ENCODE assay signal across 1 cellular context in the genomic region with DNA sequence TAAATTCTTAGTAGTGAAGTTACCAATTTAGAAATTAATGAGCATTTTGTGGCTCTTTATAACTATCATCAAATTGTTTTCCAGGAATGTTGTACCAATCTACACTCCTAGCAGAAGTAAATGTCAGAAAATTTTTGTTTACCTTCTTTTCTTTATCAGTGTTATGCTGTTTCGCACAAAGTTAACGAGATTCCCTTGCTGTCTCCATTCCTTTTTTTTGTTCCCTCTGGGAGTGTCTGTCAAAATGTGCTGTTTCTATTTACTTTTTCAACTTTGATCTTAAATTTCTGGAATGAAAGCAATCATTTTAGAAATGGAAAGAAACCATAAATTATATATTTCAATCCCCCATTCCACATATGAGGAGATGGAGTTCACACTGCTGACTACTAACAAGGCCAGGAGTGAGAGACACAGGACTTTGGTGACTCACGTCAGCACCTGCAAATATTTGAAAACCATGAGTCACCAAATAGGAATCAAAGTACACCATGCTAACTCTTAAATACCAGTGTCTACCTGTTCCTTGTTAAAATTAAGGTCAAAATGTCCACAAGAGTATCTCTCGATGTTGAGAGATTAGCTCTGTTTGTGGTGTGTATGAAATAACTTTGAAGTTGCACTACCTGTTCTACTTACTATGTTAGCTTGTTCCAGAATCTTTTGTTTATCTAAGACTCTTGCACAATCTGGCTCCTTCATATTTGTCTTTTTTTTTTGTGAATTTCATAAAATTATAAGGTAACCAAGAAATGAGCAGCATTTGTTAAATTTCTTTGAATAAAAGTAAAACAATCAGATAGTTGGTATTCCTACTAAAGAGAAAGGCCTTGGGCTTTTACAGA.
TF ChIP-seq lines count a peak whose summit lies in the region.

No MANE protein-coding gene starts in this region.

TF ChIP-seq in HepG2, 621 proteins besides CTCF, POLR2A, EP300 and RAD21 (continued from another document and continues in another):
- TF ChIP-seq SETDB1 (CRISPR knock-in tag; IDR thresholded peaks at IDR 0.05; ENCODE audit: borderline replicate concordance) (no peak), XRCC5 (optimal IDR thresholded peaks at IDR 0.05; ENCODE audit: low read length) (no peak), PITX1 (CRISPR knock-in tag; IDR thresholded peaks at IDR 0.05) (peak; percentile 92), NPAS2 (CRISPR knock-in tag; IDR thresholded peaks at IDR 0.05; ENCODE audit: borderline replicate concordance) (no peak), MXI1 (IDR thresholded peaks at IDR 0.05; ENCODE audit: borderline replicate concordance, low read depth, low read length) (peak; percentile 14; the same call in 1 of the 3 replicates), ELF4 (CRISPR knock-in tag; IDR thresholded peaks at IDR 0.05; ENCODE audit: borderline replicate concordance) (peak; percentile 54; the same call in 1 of the 2 replicates), KAT7 (CRISPR knock-in tag; IDR thresholded peaks at IDR 0.05; ENCODE audit: borderline replicate concordance) (no peak), JUN (CRISPR knock-in tag; IDR thresholded peaks at IDR 0.05) (peak; percentile 98), ISL2 (CRISPR knock-in tag; IDR thresholded peaks at IDR 0.05) (peak; percentile 99), RNF2 (conservative IDR thresholded peaks at IDR 0.05; ENCODE audit: low read depth) (no peak), KDM4B (CRISPR knock-in tag; IDR thresholded peaks at IDR 0.05) (0 out of 2 replicates have a peak, but pooled peaks have one; percentile 45), MTA3 (CRISPR knock-in tag; IDR thresholded peaks at IDR 0.05) (no peak), FOSL2 (CRISPR knock-in tag; IDR thresholded peaks at IDR 0.05) (peak; percentile 100), ZNF777 (CRISPR knock-in tag; IDR thresholded peaks at IDR 0.05) (no peak), ZNF12 (CRISPR knock-in tag; IDR thresholded peaks at IDR 0.05) (0 out of 2 replicates have a peak, but pooled peaks have one; percentile 37), HOXD1 (CRISPR knock-in tag; IDR thresholded peaks at IDR 0.05) (no peak; the same call in 1 of the 2 replicates), NR2F2 (IDR thresholded peaks at IDR 0.05; ENCODE audit: borderline replicate concordance, low read depth) (peak; percentile 88), ZBTB7A (CRISPR knock-in tag; IDR thresholded peaks at IDR 0.05) (no peak), MYC (CRISPR knock-in tag; IDR thresholded peaks at IDR 0.05; ENCODE audit: borderline replicate concordance) (no peak), ZNF124 (CRISPR knock-in tag; IDR thresholded peaks at IDR 0.05) (no peak; the same call in none of the 2 replicates), ZNF296 (CRISPR knock-in tag; conservative IDR thresholded peaks at IDR 0.05) (no peak), ZFP37 (CRISPR knock-in tag; IDR thresholded peaks at IDR 0.05; ENCODE audit: borderline replicate concordance) (no peak), ARNTL (CRISPR knock-in tag; IDR thresholded peaks at IDR 0.05) (peak; percentile 46; the same call in 1 of the 2 replicates), SMARCC2 (IDR thresholded peaks at IDR 0.05) (peak; percentile 94), SP2 (CRISPR knock-in tag; IDR thresholded peaks at IDR 0.05) (no peak), MAFG (CRISPR knock-in tag; IDR thresholded peaks at IDR 0.05) (no peak), MLLT10 (CRISPR knock-in tag; IDR thresholded peaks at IDR 0.05) (no peak), XBP1 (CRISPR knock-in tag; IDR thresholded peaks at IDR 0.05) (peak; percentile 60; the same call in 1 of the 2 replicates), ZNF878 (CRISPR knock-in tag; IDR thresholded peaks at IDR 0.05) (no peak), CBX5 (CRISPR knock-in tag; IDR thresholded peaks at IDR 0.05; ENCODE audit: borderline replicate concordance) (no peak; the same call in 1 of the 2 replicates), ZNF354B (CRISPR knock-in tag; IDR thresholded peaks at IDR 0.05) (no peak), CBFB (CRISPR knock-in tag; IDR thresholded peaks at IDR 0.05) (peak; percentile 72; the same call in 1 of the 2 replicates), NFE2 (CRISPR knock-in tag; IDR thresholded peaks at IDR 0.05) (no peak), ELF3 (CRISPR knock-in tag; IDR thresholded peaks at IDR 0.05) (peak; percentile 94), HNRNPH1 (optimal IDR thresholded peaks at IDR 0.05; ENCODE audit: low read depth, low read length) (no peak), ZNF121 (CRISPR knock-in tag; IDR thresholded peaks at IDR 0.05) (no peak), ONECUT2 (CRISPR knock-in tag; IDR thresholded peaks at IDR 0.05) (no peak), JARID2 (CRISPR knock-in tag; IDR thresholded peaks at IDR 0.05; ENCODE audit: insufficient replicate concordance) (no peak), ZNF703 (CRISPR knock-in tag; IDR thresholded peaks at IDR 0.05; ENCODE audit: borderline replicate concordance) (no peak), POLR2AphosphoS2 (IDR thresholded peaks at IDR 0.05; ENCODE audit: low read depth, low read length) (no peak), PPARG (CRISPR knock-in tag; conservative IDR thresholded peaks at IDR 0.05) (peak; percentile 79)
- TF ChIP-seq, protein P1, sequence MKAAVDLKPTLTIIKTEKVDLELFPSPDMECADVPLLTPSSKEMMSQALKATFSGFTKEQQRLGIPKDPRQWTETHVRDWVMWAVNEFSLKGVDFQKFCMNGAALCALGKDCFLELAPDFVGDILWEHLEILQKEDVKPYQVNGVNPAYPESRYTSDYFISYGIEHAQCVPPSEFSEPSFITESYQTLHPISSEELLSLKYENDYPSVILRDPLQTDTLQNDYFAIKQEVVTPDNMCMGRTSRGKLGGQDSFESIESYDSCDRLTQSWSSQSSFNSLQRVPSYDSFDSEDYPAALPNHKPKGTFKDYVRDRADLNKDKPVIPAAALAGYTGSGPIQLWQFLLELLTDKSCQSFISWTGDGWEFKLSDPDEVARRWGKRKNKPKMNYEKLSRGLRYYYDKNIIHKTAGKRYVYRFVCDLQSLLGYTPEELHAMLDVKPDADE (CRISPR knock-in tag; IDR thresholded peaks at IDR 0.05), result no peak
- TF ChIP-seq, protein P2, sequence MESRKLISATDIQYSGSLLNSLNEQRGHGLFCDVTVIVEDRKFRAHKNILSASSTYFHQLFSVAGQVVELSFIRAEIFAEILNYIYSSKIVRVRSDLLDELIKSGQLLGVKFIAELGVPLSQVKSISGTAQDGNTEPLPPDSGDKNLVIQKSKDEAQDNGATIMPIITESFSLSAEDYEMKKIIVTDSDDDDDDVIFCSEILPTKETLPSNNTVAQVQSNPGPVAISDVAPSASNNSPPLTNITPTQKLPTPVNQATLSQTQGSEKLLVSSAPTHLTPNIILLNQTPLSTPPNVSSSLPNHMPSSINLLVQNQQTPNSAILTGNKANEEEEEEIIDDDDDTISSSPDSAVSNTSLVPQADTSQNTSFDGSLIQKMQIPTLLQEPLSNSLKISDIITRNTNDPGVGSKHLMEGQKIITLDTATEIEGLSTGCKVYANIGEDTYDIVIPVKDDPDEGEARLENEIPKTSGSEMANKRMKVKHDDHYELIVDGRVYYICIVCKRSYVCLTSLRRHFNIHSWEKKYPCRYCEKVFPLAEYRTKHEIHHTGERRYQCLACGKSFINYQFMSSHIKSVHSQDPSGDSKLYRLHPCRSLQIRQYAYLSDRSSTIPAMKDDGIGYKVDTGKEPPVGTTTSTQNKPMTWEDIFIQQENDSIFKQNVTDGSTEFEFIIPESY (CRISPR knock-in tag; IDR thresholded peaks at IDR 0.05), result no peak
- TF ChIP-seq, protein P3, sequence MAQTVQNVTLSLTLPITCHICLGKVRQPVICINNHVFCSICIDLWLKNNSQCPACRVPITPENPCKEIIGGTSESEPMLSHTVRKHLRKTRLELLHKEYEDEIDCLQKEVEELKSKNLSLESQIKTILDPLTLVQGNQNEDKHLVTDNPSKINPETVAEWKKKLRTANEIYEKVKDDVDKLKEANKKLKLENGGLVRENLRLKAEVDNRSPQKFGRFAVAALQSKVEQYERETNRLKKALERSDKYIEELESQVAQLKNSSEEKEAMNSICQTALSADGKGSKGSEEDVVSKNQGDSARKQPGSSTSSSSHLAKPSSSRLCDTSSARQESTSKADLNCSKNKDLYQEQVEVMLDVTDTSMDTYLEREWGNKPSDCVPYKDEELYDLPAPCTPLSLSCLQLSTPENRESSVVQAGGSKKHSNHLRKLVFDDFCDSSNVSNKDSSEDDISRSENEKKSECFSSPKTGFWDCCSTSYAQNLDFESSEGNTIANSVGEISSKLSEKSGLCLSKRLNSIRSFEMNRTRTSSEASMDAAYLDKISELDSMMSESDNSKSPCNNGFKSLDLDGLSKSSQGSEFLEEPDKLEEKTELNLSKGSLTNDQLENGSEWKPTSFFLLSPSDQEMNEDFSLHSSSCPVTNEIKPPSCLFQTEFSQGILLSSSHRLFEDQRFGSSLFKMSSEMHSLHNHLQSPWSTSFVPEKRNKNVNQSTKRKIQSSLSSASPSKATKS (CRISPR knock-in tag; IDR thresholded peaks at IDR 0.05), result no peak
- TF ChIP-seq, protein P4, sequence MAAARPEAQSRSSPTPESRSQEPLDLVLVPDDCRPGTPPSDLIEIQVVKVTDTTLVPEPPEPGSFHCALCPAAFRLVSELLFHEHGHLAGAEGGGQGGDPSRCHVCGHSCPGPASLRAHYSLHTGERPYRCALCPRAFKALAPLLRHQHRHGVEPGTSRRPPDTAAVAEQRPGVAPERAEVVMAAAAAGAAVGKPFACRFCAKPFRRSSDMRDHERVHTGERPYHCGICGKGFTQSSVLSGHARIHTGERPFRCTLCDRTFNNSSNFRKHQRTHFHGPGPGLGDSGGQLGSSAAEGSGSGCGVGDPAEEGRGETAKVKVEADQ (CRISPR knock-in tag; IDR thresholded peaks at IDR 0.05; ENCODE audit: borderline replicate concordance), result no peak
- TF ChIP-seq, protein P5, sequence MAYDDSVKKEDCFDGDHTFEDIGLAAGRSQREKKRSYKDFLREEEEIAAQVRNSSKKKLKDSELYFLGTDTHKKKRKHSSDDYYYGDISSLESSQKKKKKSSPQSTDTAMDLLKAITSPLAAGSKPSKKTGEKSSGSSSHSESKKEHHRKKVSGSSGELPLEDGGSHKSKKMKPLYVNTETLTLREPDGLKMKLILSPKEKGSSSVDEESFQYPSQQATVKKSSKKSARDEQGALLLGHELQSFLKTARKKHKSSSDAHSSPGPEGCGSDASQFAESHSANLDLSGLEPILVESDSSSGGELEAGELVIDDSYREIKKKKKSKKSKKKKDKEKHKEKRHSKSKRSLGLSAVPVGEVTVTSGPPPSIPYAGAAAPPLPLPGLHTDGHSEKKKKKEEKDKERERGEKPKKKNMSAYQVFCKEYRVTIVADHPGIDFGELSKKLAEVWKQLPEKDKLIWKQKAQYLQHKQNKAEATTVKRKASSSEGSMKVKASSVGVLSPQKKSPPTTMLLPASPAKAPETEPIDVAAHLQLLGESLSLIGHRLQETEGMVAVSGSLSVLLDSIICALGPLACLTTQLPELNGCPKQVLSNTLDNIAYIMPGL (CRISPR knock-in tag; IDR thresholded peaks at IDR 0.05; ENCODE audit: borderline replicate concordance in 1 of 2, low read depth in 1 of 2), result no peak; a peak in 1 of 4 replicates
- TF ChIP-seq, protein P6, sequence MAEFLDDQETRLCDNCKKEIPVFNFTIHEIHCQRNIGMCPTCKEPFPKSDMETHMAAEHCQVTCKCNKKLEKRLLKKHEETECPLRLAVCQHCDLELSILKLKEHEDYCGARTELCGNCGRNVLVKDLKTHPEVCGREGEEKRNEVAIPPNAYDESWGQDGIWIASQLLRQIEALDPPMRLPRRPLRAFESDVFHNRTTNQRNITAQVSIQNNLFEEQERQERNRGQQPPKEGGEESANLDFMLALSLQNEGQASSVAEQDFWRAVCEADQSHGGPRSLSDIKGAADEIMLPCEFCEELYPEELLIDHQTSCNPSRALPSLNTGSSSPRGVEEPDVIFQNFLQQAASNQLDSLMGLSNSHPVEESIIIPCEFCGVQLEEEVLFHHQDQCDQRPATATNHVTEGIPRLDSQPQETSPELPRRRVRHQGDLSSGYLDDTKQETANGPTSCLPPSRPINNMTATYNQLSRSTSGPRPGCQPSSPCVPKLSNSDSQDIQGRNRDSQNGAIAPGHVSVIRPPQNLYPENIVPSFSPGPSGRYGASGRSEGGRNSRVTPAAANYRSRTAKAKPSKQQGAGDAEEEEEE (CRISPR knock-in tag; IDR thresholded peaks at IDR 0.05; ENCODE audit: borderline replicate concordance), result no peak
- TF ChIP-seq, protein P7, sequence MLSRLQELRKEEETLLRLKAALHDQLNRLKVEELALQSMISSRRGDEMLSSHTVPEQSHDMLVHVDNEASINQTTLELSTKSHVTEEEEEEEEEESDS (CRISPR knock-in tag; IDR thresholded peaks at IDR 0.05; ENCODE audit: borderline replicate concordance), result no peak
- TF ChIP-seq, protein P8, sequence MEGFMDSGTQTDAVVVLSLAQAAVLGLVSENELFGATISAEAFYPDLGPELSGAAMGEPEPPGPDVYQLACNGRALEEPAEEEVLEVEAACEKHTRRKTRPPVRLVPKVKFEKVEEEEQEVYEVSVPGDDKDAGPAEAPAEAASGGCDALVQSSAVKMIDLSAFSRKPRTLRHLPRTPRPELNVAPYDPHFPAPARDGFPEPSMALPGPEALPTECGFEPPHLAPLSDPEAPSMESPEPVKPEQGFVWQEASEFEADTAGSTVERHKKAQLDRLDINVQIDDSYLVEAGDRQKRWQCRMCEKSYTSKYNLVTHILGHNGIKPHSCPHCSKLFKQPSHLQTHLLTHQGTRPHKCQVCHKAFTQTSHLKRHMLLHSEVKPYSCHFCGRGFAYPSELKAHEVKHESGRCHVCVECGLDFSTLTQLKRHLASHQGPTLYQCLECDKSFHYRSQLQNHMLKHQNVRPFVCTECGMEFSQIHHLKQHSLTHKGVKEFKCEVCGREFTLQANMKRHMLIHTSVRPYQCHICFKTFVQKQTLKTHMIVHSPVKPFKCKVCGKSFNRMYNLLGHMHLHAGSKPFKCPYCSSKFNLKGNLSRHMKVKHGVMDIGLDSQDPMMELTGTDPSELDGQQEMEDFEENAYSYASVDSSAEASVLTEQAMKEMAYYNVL (CRISPR knock-in tag; IDR thresholded peaks at IDR 0.05; ENCODE audit: borderline replicate concordance), result peak; percentile 51; the same call in 1 of the 2 replicates
- TF ChIP-seq, protein P9, sequence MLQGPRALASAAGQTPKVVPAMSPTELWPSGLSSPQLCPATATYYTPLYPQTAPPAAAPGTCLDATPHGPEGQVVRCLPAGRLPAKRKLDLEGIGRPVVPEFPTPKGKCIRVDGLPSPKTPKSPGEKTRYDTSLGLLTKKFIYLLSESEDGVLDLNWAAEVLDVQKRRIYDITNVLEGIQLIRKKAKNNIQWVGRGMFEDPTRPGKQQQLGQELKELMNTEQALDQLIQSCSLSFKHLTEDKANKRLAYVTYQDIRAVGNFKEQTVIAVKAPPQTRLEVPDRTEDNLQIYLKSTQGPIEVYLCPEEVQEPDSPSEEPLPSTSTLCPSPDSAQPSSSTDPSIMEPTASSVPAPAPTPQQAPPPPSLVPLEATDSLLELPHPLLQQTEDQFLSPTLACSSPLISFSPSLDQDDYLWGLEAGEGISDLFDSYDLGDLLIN (CRISPR knock-in tag; IDR thresholded peaks at IDR 0.05; ENCODE audit: borderline replicate concordance), result no peak
- TF ChIP-seq, protein P10, sequence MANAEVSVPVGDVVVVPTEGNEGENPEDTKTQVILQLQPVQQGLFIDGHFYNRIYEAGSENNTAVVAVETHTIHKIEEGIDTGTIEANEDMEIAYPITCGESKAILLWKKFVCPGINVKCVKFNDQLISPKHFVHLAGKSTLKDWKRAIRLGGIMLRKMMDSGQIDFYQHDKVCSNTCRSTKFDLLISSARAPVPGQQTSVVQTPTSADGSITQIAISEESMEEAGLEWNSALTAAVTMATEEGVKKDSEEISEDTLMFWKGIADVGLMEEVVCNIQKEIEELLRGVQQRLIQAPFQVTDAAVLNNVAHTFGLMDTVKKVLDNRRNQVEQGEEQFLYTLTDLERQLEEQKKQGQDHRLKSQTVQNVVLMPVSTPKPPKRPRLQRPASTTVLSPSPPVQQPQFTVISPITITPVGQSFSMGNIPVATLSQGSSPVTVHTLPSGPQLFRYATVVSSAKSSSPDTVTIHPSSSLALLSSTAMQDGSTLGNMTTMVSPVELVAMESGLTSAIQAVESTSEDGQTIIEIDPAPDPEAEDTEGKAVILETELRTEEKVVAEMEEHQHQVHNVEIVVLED (CRISPR knock-in tag; IDR thresholded peaks at IDR 0.05; ENCODE audit: borderline replicate concordance), result no peak
